In the genomic region with DNA sequence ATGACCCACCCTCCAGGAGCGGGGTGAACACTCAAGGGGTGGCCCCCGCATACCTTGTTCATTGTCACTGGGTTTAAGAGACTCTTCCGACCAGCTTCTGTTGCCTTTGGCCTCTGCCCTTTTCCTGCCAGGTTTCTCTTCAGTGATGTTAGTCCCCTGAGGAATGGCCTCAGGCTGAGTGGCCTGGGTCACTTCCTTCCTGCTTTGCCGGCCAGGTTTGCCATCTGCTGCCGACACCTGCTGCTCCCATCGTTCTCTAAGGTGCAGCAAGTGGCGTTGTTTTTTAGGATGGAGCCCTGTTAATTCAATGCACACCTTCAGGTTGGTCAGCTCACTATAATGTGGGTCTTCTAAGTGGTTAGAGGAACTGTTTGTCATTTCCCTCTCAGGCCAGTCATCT, we compare ENCODE assay signal across 23 cellular contexts. TPM values are rescaled to one million over a fixed set of nuclear protein-coding genes. Genes with fewer than 3 reads are reported as not detected.
A peak's percentile ranks its signal among the peaks of the same experiment; 100 is the strongest.
DNase-seq lines count a peak whose midpoint lies in the region; FAIRE-seq and TF ChIP-seq lines count a peak whose summit lies in the region.
"Had no signal": no experiment of that assay in that cellular context is flagged by ENCODE, and none has a peak within 500 bp of the region (broad histone marks: within the 10 kb centered on the region; RNA-seq: fewer than 3 reads in every experiment).

No MANE protein-coding gene starts in this region.

- peaks cover 13 to 18% of the 10 kb centered on the region in 2 donors for H3K36me3 ChIP-seq in stomach smooth muscle (ENCODE audit: control insufficient read depth in 2 of 2, insufficient read depth in 2 of 2, low read length in 2 of 2)

- POLR2A ChIA-PET in HEK293T (lab: Yijun Ruan, JAX): no interaction called here

- no peak for FAIRE-seq in D721Med (lab: Jason Lieb, UNC)
- FAIRE-seq: keratinocyte, urothelium cell line had no signal

- H3K27me3 ChIP-seq in stomach smooth muscle (ENCODE audit: control insufficient read depth in 1 of 2, insufficient read depth in 2 of 2, low read length in 2 of 2): peaks cover 0 to 15% of the 10 kb centered on the region in 2 donors
- H3K27me3 ChIP-seq: Peyer's patch, SJCRH30 had no signal

- DNase-seq in NCI-H1092 treated with DMSO at 0.1 percent for 48 hours (lab: John Stamatoyannopoulos, UW): peak; percentile 13
- DNase-seq in NCI-H1092 (lab: John Stamatoyannopoulos, UW): no peak
- no peak for DNase-seq in activated naive CD4-positive, alpha-beta T cell treated with Interleukin-2 at 50 U/mL for 16 hours
- no peak for DNase-seq in D721Med (ENCODE audit: insufficient read length, low spot score)
- no peak for DNase-seq in HEK293T (ENCODE audit: extremely low spot score)
- DNase-seq: 8988T; activated CD8-positive, alpha-beta memory T cell treated with anti-CD3 and anti-CD28 coated beads for 24 hours; central memory CD4-positive, alpha-beta T cell; effector CD4-positive, alpha-beta T cell; foreskin melanocyte; GF-D8; NCI-H1436; NCI-H446; Peyer's patch; retina; stimulated activated CD4-positive, alpha-beta T cell treated with anti-CD3 and anti-CD28 coated beads, Interleukin-12 subunit alpha, Interleukin-12 subunit beta, amount 100 ng/mL, for 4 hours had no signal

- no peaks in the 10 kb centered on the region for H3K9me3 Mint-ChIP-seq in activated naive CD4-positive, alpha-beta T cell treated with anti-CD3 and anti-CD28 coated beads, Interleukin-2, amount 50 U/mL, for 24 hours
- peaks cover 0 to 2% (median 0%) of the 10 kb centered on the region in 5 experiments for H3K9me3 Mint-ChIP-seq in brain

- CTCF ChIA-PET in HEK293T (lab: Yijun Ruan, JAX): no interaction called here

- TF ChIP-seq CTCF in brain (conservative IDR thresholded peaks at IDR 0.05): no peak
- TF ChIP-seq CTCF in D721Med (IDR thresholded peaks at IDR 0.05; ENCODE audit: insufficient read depth, missing control alignments): no peak

- H3K9ac ChIP-seq in stomach smooth muscle (ENCODE audit: low read length in 2 of 2): no peak overlapping the region

- H3K4me1 Mint-ChIP-seq in activated naive CD4-positive, alpha-beta T cell treated with anti-CD3 and anti-CD28 coated beads, Interleukin-2, amount 50 U/mL, for 24 hours: peaks cover 56% of the 10 kb centered on the region
- H3K4me1 Mint-ChIP-seq in brain: peaks cover 65% of the 10 kb centered on the region

- no peak overlapping the region for H3K4me3 ChIP-seq in stomach smooth muscle (ENCODE audit: low read length in 2 of 2)
- H3K4me3 ChIP-seq: lung, Peyer's patch, SJCRH30 had no signal

- H3K27ac ChIP-seq in stomach smooth muscle (ENCODE audit: low read length): peak overlapping the region; percentile 24
- H3K27ac ChIP-seq: Peyer's patch, SJCRH30 had no signal

- H3K9me3 ChIP-seq in stomach smooth muscle (ENCODE audit: control insufficient read depth in 2 of 2, low read length in 2 of 2): no peaks in the 10 kb centered on the region
- H3K9me3 ChIP-seq: Peyer's patch, SJCRH30 had no signal

- H3K27ac Mint-ChIP-seq in activated naive CD4-positive, alpha-beta T cell treated with anti-CD3 and anti-CD28 coated beads, Interleukin-2, amount 50 U/mL, for 24 hours: peak overlapping the region; percentile 23
- peak overlapping the region in 4 of 5 experiments; percentile 37 to 96 (median 86) for H3K27ac Mint-ChIP-seq in brain

- H3K4me3 Mint-ChIP-seq in activated naive CD4-positive, alpha-beta T cell treated with anti-CD3 and anti-CD28 coated beads, Interleukin-2, amount 50 U/mL, for 24 hours: no peak overlapping the region
- H3K4me3 Mint-ChIP-seq in brain: peak overlapping the region in 1 of 5 experiments; percentile 53

- H3K36me3 Mint-ChIP-seq in activated naive CD4-positive, alpha-beta T cell treated with anti-CD3 and anti-CD28 coated beads, Interleukin-2, amount 50 U/mL, for 24 hours: peaks cover 14% of the 10 kb centered on the region
- H3K36me3 Mint-ChIP-seq in brain: peaks cover 76% of the 10 kb centered on the region

- H3K27me3 Mint-ChIP-seq in activated naive CD4-positive, alpha-beta T cell treated with anti-CD3 and anti-CD28 coated beads, Interleukin-2, amount 50 U/mL, for 24 hours: no peaks in the 10 kb centered on the region
- peaks cover 5% of the 10 kb centered on the region for H3K27me3 Mint-ChIP-seq in brain

- H3K4me1 ChIP-seq in stomach smooth muscle (ENCODE audit: control insufficient read depth, insufficient read depth, low read length): peaks cover 19% of the 10 kb centered on the region
- H3K4me1 ChIP-seq: Peyer's patch, SJCRH30 had no signal

TF ChIP-seq in HEK293T, 16 proteins besides CTCF, POLR2A, EP300 and RAD21:
- TF ChIP-seq HDGF (IDR thresholded peaks at IDR 0.05; ENCODE audit: borderline replicate concordance) (no peak), LEF1 (IDR thresholded peaks at IDR 0.05; ENCODE audit: borderline replicate concordance) (no peak), ELF4 (IDR thresholded peaks at IDR 0.05) (no peak), NFRKB (IDR thresholded peaks at IDR 0.05) (no peak), BHLHE40 (IDR thresholded peaks at IDR 0.05; ENCODE audit: borderline replicate concordance) (no peak), PKNOX1 (IDR thresholded peaks at IDR 0.05) (no peak), FOXM1 (IDR thresholded peaks at IDR 0.05; ENCODE audit: borderline replicate concordance) (no peak), ZNF384 (IDR thresholded peaks at IDR 0.05) (no peak), FOXA1 (IDR thresholded peaks at IDR 0.05) (no peak), TARDBP (IDR thresholded peaks at IDR 0.05) (no peak), SUZ12 (IDR thresholded peaks at IDR 0.05) (no peak), L3MBTL2 (conservative IDR thresholded peaks at IDR 0.05) (no peak)

RNA-seq across cellular contexts. Expression of gene BCOR, which starts 34.2 kb away (rescaled TPM):
- 41.6 TPM for polyA plus RNA-seq in brain (ENCODE audit: insufficient read depth, low read depth, low replicate concordance)
